Comparison of ENCODE assay signal across 1 cellular context in the genomic region with DNA sequence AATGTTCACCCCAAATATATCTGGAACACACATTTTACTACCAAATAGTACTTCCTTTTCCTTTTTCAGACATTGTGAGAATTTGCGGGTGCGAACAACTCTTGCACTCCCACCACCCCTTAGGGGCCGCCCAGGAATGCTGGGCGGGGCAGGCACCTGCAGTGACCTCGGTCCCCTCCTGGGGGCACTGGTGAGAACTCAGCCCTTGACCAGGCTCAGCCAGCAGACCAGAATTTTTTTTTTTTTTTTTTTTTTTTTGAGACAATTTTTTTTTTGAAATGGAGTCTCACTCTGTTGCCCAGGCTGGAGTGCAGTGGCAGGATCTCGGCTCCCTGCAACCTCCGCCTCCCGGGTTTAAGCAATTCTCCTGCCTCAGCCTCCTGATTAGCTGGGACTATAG.
TF ChIP-seq lines count a peak whose summit lies in the region.

No MANE protein-coding gene starts in this region.

TF ChIP-seq in H1, 55 proteins besides CTCF, POLR2A, EP300 and RAD21:
- TF ChIP-seq, protein P1, sequence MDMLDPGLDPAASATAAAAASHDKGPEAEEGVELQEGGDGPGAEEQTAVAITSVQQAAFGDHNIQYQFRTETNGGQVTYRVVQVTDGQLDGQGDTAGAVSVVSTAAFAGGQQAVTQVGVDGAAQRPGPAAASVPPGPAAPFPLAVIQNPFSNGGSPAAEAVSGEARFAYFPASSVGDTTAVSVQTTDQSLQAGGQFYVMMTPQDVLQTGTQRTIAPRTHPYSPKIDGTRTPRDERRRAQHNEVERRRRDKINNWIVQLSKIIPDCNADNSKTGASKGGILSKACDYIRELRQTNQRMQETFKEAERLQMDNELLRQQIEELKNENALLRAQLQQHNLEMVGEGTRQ (IDR thresholded peaks at IDR 0.05; ENCODE audit: low read length): no peak
- TF ChIP-seq TEAD4 (IDR thresholded peaks at IDR 0.05; ENCODE audit: low read depth, low read length): peak; percentile 69
